Comparison of ENCODE assay signal across 8 cellular contexts in genomic region chr15:77070180-77070499, GRCh38. TPM values are rescaled to one million over a fixed set of nuclear protein-coding genes. Genes with fewer than 3 reads are reported as not detected.
DNase-seq lines count a peak whose midpoint lies in the region; ATAC-seq and TF ChIP-seq lines count a peak whose summit lies in the region.

No MANE protein-coding gene starts in this region.

- CTCF ChIA-PET in PC-3 (lab: Charles Lee): no interaction called here

- ATAC-seq in PC-3 (no peak), HG03521 (IDR thresholded peaks at IDR 0.05; ENCODE audit: unreplicated experiment) (no peak), GM18909 (IDR thresholded peaks at IDR 0.05; ENCODE audit: poor library complexity, unreplicated experiment) (no peak)

- no peaks in the 10 kb centered on the region for H3K36me3 ChIP-seq in PC-3 (ENCODE audit: low read depth, low read length)
- no peaks in the 10 kb centered on the region for H3K36me3 ChIP-seq in parathyroid adenoma (ENCODE audit: control insufficient read depth, insufficient read depth, low read length)

- peaks cover 9% of the 10 kb centered on the region; the same call in 1 of the 2 replicates for H4K20me1 ChIP-seq in PC-3 (ENCODE audit: low read length)

- DNase-seq in DMS114 treated with DMSO at 0.1 percent for 48 hours (lab: John Stamatoyannopoulos, UW; ENCODE audit: unreplicated experiment) (peak; percentile 15), PC-3 (no peak), epithelial cell of prostate (ENCODE audit: low read depth, low spot score) (no peak), NCI-H510A (lab: John Stamatoyannopoulos, UW) (no peak), hypothalamus (lab: John Stamatoyannopoulos, UW) (no peak)

- H3K4me2 ChIP-seq in PC-3 (ENCODE audit: low read length) (peak overlapping the region; percentile 95), parathyroid adenoma (ENCODE audit: low read length) (peak overlapping the region; percentile 92)

- H2AFZ ChIP-seq in PC-3 (ENCODE audit: low read length) (no peak overlapping the region), parathyroid adenoma (peak overlapping the region; percentile 53)

- peak overlapping the region; percentile 86 for H3K4me3 ChIP-seq in PC-3 (ENCODE audit: low read length)
- H3K4me3 ChIP-seq in parathyroid adenoma (ENCODE audit: low read depth, low read length): peak overlapping the region; percentile 84

- H3F3A ChIP-seq in PC-3 (ENCODE audit: low read length, unreplicated experiment): peaks cover under 1% of the 10 kb centered on the region

- no peaks in the 10 kb centered on the region for H3K9me2 ChIP-seq in PC-3 (replicated peaks; ENCODE audit: low read length)

- H3K9ac ChIP-seq in PC-3 (ENCODE audit: low read length): peak overlapping the region; percentile 84
- peak overlapping the region; percentile 29 for H3K9ac ChIP-seq in parathyroid adenoma

- H3K27me3 ChIP-seq in PC-3 (ENCODE audit: low read length) (no peaks in the 10 kb centered on the region), parathyroid adenoma (ENCODE audit: control insufficient read depth, insufficient read depth, low read length) (no peaks in the 10 kb centered on the region)

- H3K9me3 ChIP-seq in PC-3 (ENCODE audit: low read length): no peaks in the 10 kb centered on the region
- no peaks in the 10 kb centered on the region for H3K9me3 ChIP-seq in parathyroid adenoma (ENCODE audit: control insufficient read depth, low read length)

- intact Hi-C loops in PC-3 (cut with micrococcal nuclease): no loop called here

- H3K4me1 ChIP-seq in PC-3 (ENCODE audit: insufficient read depth, low read length) (peaks cover 46% of the 10 kb centered on the region), parathyroid adenoma (peaks cover 5% of the 10 kb centered on the region)

- POLR2A ChIA-PET in PC-3 (lab: Charles Lee; ENCODE audit: unreplicated experiment): interaction anchor here (0.6 kb wide), 1 partner anchor 37 kb away, joined by 3 read pairs; no protein-coding TSS in a partner anchor

- BruUV-seq in PC-3 (replicated peaks; lab: Mats Ljungman, UMichigan): no TSS peak

- no peak for TF ChIP-seq CTCF in PC-3 (conservative IDR thresholded peaks at IDR 0.05; ENCODE audit: low read depth, low read length)
- no peak for TF ChIP-seq CTCF in parathyroid adenoma (IDR thresholded peaks at IDR 0.05)

- H3K79me2 ChIP-seq in PC-3 (ENCODE audit: low read length) (peaks cover 49% of the 10 kb centered on the region), parathyroid adenoma (peaks cover 19% of the 10 kb centered on the region)

- H3K27ac ChIP-seq in PC-3 (ENCODE audit: low read length) (peak overlapping the region; percentile 20), epithelial cell of prostate (peak overlapping the region; percentile 55), parathyroid adenoma (peak overlapping the region; percentile 66)

RNA-seq across cellular contexts. Expression of gene TSPAN3, which starts 0.8 kb away (rescaled TPM):
- total RNA-seq in PC-3 (2014; rRNA removed): 125 and 140 TPM in 2 replicates
